ENCODE assay signal across 14 cellular contexts in genomic region chr3:127708837-127709236, GRCh38.
"Had no signal": no experiment of that assay in that cellular context is flagged by ENCODE, and none has a peak within 500 bp of the region (broad histone marks: within the 10 kb centered on the region; RNA-seq: fewer than 3 reads in every experiment).

No MANE protein-coding gene starts in this region.

- H3K27ac ChIP-seq: epithelial cell of prostate had no signal

- H3K27me3 ChIP-seq: breast epithelium had no signal

- H3K36me3 ChIP-seq: breast epithelium had no signal

- ATAC-seq: activated CD8-positive, alpha-beta memory T cell treated with anti-CD3 and anti-CD28 coated beads, Interleukin-2, amount 10 ng/mL, durations not matched to agents 7 days and 5 days; activated T-cell treated with anti-CD3 and anti-CD28 coated beads, Interleukin-2, amount 50 U/mL, for 4 hours; naive thymus-derived CD8-positive, alpha-beta T cell had no signal

- H3K4me3 ChIP-seq: breast epithelium, skin epidermis had no signal

- H3K4me1 ChIP-seq: breast epithelium had no signal

- H3K9me3 ChIP-seq: breast epithelium had no signal

- DNase-seq: activated CD4-positive, alpha-beta T cell treated with anti-CD3 and anti-CD28 coated beads, Interleukin-2, amount 50 U/mL, for 48 hours; activated CD4-positive, CD25-positive, alpha-beta regulatory T cell treated with anti-CD3 and anti-CD28 coated beads, Interleukin-2, amount 50 U/mL, for 72 hours; activated CD8-positive, alpha-beta memory T cell treated with anti-CD3 and anti-CD28 coated beads, Interleukin-2, amount 10 ng/mL, durations not matched to agents 7 days and 5 days; activated gamma-delta T cell treated with Interleukin-2 at 50 U/mL for 16 hours; activated naive CD8-positive, alpha-beta T cell treated with anti-CD3 and anti-CD28 coated beads for 36 hours; activated T-cell treated with anti-CD3 and anti-CD28 coated beads, Interleukin-2, amount 50 U/mL, for 4 hours; effector memory CD4-positive, alpha-beta T cell; immature natural killer cell; naive thymus-derived CD8-positive, alpha-beta T cell; T-helper 9 cell; trophoblast cell had no signal
